In the genomic region with DNA sequence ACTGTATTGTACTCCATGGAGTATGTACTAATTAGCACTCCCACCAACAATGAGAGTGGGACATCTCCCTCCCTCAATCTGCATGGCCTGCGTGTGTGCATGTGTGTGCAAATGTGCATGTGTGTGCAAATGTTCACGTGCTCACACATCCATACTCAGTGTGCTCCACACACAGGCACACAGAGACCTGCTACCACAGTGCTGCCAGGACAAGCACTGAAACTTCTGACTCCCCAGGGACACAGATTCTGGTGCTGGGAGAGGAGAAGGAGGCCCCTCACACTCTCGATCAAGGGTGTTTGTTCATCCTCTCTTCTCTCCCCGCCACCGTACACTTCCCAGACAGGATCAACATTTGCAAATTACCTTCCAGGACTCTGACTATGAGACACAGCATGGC, we compare ENCODE assay signal across 1 cellular context.
TF ChIP-seq lines count a peak whose summit lies in the region.

No MANE protein-coding gene starts in this region.

TF ChIP-seq in WTC11, 78 proteins besides CTCF, POLR2A, EP300 and RAD21 (continued from another document):
- TF ChIP-seq ZNF425 (CRISPR knock-in tag; conservative IDR thresholded peaks at IDR 0.05) (no peak), TP53 (CRISPR knock-in tag; IDR thresholded peaks at IDR 0.05) (no peak)
